Comparison of ENCODE assay signal across 8 cellular contexts in the genomic region with DNA sequence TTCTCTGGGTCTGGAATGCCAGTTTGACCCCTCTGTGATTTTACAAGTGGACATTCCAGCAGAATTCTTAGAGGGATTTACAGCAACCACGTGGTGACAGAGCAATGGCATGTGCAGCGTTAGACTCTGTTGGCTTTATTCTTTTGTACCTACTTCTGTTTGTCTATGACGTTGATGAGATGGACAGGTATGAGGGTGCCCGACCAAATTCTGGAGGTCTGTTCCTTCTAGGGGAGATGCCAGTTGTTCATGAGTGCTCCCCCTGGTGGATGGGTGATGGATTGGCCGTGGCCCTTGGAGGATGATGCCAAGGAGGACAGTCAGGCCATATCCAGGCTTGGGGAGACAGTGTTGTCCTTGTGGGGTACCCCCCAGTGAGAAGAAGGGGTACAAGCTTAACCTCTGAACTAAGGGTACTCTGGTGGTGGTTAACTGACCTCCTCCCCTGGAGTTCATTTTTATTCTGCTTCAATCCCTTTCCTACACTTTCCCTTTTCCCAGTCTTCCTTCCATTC.
DNase-seq lines count a peak whose midpoint lies in the region; ATAC-seq and TF ChIP-seq lines count a peak whose summit lies in the region.

No MANE protein-coding gene starts in this region.

- no peak overlapping the region for H4K8ac ChIP-seq in IMR-90 (ENCODE audit: low read depth in 2 of 2, low read length in 2 of 2)

- ATAC-seq in IMR-90 (ENCODE audit: low read depth) (no peak), GM18870 (IDR thresholded peaks at IDR 0.05; ENCODE audit: unreplicated experiment) (no peak), HG02981 (IDR thresholded peaks at IDR 0.05; ENCODE audit: unreplicated experiment) (no peak)

- H4K91ac ChIP-seq in IMR-90 (ENCODE audit: insufficient read depth, low read depth, low read length): no peak overlapping the region

- H2BK20ac ChIP-seq in IMR-90 (ENCODE audit: low read depth, low read length): no peak overlapping the region

- H3K36me3 ChIP-seq in IMR-90 (ENCODE audit: control insufficient read depth, insufficient read depth, low read length): peaks cover 7% of the 10 kb centered on the region
- H3K36me3 ChIP-seq in parathyroid adenoma (ENCODE audit: control insufficient read depth, insufficient read depth, low read length): no peaks in the 10 kb centered on the region

- dilution Hi-C loops in IMR-90 (cut with HindIII; ENCODE audit: low sequenced_read_pairs, unreplicated experiment): no loop called here

- H3K4me1 ChIP-seq in IMR-90 (ENCODE audit: control insufficient read depth, insufficient read depth, low read length): peaks cover 12% of the 10 kb centered on the region
- H3K4me1 ChIP-seq in parathyroid adenoma: peaks cover 17% of the 10 kb centered on the region

- H2AFZ ChIP-seq in IMR-90 (replicated peaks; ENCODE audit: low read length, poor library complexity) (no peak overlapping the region), parathyroid adenoma (no peak overlapping the region)

- H3K79me2 ChIP-seq in parathyroid adenoma: peaks cover 3% of the 10 kb centered on the region

- no peak overlapping the region for H2AK5ac ChIP-seq in IMR-90 (ENCODE audit: low read depth, low read length)

- peaks cover 10% of the 10 kb centered on the region; the same call in 1 of the 2 replicates for H3K9me1 ChIP-seq in IMR-90 (ENCODE audit: insufficient read depth, low read length)

- POLR2A ChIA-PET in IMR-90 (lab: Charles Lee; ENCODE audit: unreplicated experiment): no interaction called here

- peaks cover 65% of the 10 kb centered on the region for H4K20me1 ChIP-seq in IMR-90 (ENCODE audit: insufficient read depth, low read length)

- no peak overlapping the region for H4K5ac ChIP-seq in IMR-90 (ENCODE audit: low read depth, low read length)

- H3K9me3 ChIP-seq in IMR-90 (ENCODE audit: control insufficient read depth, insufficient read depth, low read length) (no peaks in the 10 kb centered on the region), parathyroid adenoma (ENCODE audit: control insufficient read depth, low read length) (no peaks in the 10 kb centered on the region)

- peak; percentile 35 for TF ChIP-seq CTCF in IMR-90 (conservative IDR thresholded peaks at IDR 0.05; ENCODE audit: low read depth, low read length)
- TF ChIP-seq CTCF in dorsolateral prefrontal cortex (IDR thresholded peaks at IDR 0.05 in 54 of 56, conservative IDR thresholded peaks at IDR 0.05 in 2 of 56; ENCODE audit: low read depth in 1 of 56, partially characterized antibody in 56 of 56): peak in 54 of 56 donors; percentile 16 to 62 (median 46)
- peak; percentile 38 for TF ChIP-seq CTCF in parathyroid adenoma (IDR thresholded peaks at IDR 0.05)

- H2AK9ac ChIP-seq in IMR-90 (replicated peaks; ENCODE audit: low read depth, low read length, poor library complexity): no peak overlapping the region

- no peak overlapping the region for H3K23ac ChIP-seq in IMR-90 (ENCODE audit: low read depth, low read length)

- no peak overlapping the region for H3K4me3 ChIP-seq in IMR-90 (ENCODE audit: insufficient read depth, low read depth, low read length)
- no peak overlapping the region for H3K4me3 ChIP-seq in dorsolateral prefrontal cortex
- H3K4me3 ChIP-seq in parathyroid adenoma (ENCODE audit: low read depth, low read length): no peak overlapping the region

- H3K4me2 ChIP-seq in IMR-90 (ENCODE audit: low read depth, low read length): no peak overlapping the region
- no peak overlapping the region for H3K4me2 ChIP-seq in parathyroid adenoma (ENCODE audit: low read length)

- in situ Hi-C loops in IMR-90 (cut with MboI; ENCODE audit: low sequenced_read_pairs): no loop called here

- H2BK5ac ChIP-seq in IMR-90 (ENCODE audit: low read depth, low read length, poor library complexity, severe bottlenecking): no peak overlapping the region

- H2BK15ac ChIP-seq in IMR-90 (ENCODE audit: low read depth, low read length): no peak overlapping the region

- H3K14ac ChIP-seq in IMR-90 (replicated peaks; ENCODE audit: low read depth, low read length): no peak overlapping the region

- 92% methylated on average over 2 of the region's 5 CpGs; no CpG with 5 or more reads in 1 of the 2 experiments for WGBS in IMR-90 (ENCODE audit: extremely low coverage in 2 of 2, insufficient read length in 1 of 2), 2 experiments

- H3K9ac ChIP-seq in IMR-90 (ENCODE audit: low read depth, low read length) (no peak overlapping the region), parathyroid adenoma (no peak overlapping the region)

- H3K27ac ChIP-seq in IMR-90 (ENCODE audit: insufficient read depth, low read length) (no peak overlapping the region), dorsolateral prefrontal cortex (no peak overlapping the region), parathyroid adenoma (no peak overlapping the region)

- no peak overlapping the region for H3K18ac ChIP-seq in IMR-90 (ENCODE audit: low read depth, low read length)

- no peak overlapping the region for H2BK120ac ChIP-seq in IMR-90 (ENCODE audit: low read depth, low read length)

- TF ChIP-seq RAD21 in IMR-90 (IDR thresholded peaks at IDR 0.05; ENCODE audit: low read length): no peak

- CTCF ChIA-PET in IMR-90 (lab: Yijun Ruan, JAX): interaction anchor here (0.6 kb wide), 1 partner anchor 82 kb away, joined by 3 read pairs; no protein-coding TSS in a partner anchor

- H3K4ac ChIP-seq in IMR-90 (ENCODE audit: low read depth, low read length): no peak overlapping the region

- no TSS peak for BruUV-seq in IMR-90 (replicated peaks; lab: Mats Ljungman, UMichigan)

- H3K27me3 ChIP-seq in IMR-90 (ENCODE audit: control insufficient read depth, insufficient read depth, low read length): no peaks in the 10 kb centered on the region
- H3K27me3 ChIP-seq in dorsolateral prefrontal cortex: no peaks in the 10 kb centered on the region
- no peaks in the 10 kb centered on the region for H3K27me3 ChIP-seq in parathyroid adenoma (ENCODE audit: control insufficient read depth, insufficient read depth, low read length)

- TF ChIP-seq POLR2A in IMR-90 (IDR thresholded peaks at IDR 0.05; ENCODE audit: low read depth, low read length): no peak

- peaks cover 34 to 71% of the 10 kb centered on the region in 2 experiments for H3K79me1 ChIP-seq in IMR-90 (ENCODE audit: low read depth in 1 of 2, low read length in 2 of 2)

- DNase-seq in D341Med (ENCODE audit: low spot score) (peak; percentile 60), IMR-90 (no peak), dorsolateral prefrontal cortex (no peak), inferior parietal cortex (ENCODE audit: extremely low spot score) (no peak)
- peak; percentile 58 to 67 for DNase-seq in activated CD4-positive, alpha-beta T cell treated with anti-CD3 and anti-CD28 coated beads for 4 hours

- intact Hi-C loops in IMR-90 (cut with micrococcal nuclease): no loop called here
- intact Hi-C loops in dorsolateral prefrontal cortex (cut with DNase I): no loop called here

- no peak overlapping the region for H3K56ac ChIP-seq in IMR-90 (ENCODE audit: extremely low read depth, insufficient read depth, low read length)

TF ChIP-seq in IMR-90, 13 proteins besides CTCF, POLR2A, EP300 and RAD21:
- TF ChIP-seq, protein P1, sequence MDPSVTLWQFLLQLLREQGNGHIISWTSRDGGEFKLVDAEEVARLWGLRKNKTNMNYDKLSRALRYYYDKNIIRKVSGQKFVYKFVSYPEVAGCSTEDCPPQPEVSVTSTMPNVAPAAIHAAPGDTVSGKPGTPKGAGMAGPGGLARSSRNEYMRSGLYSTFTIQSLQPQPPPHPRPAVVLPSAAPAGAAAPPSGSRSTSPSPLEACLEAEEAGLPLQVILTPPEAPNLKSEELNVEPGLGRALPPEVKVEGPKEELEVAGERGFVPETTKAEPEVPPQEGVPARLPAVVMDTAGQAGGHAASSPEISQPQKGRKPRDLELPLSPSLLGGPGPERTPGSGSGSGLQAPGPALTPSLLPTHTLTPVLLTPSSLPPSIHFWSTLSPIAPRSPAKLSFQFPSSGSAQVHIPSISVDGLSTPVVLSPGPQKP (IDR thresholded peaks at IDR 0.05; ENCODE audit: borderline replicate concordance, low read depth, low read length): no peak
- TF ChIP-seq RCOR1 (IDR thresholded peaks at IDR 0.05; ENCODE audit: insufficient replicate concordance, low read length) (no peak), NFE2L2 (IDR thresholded peaks at IDR 0.05; ENCODE audit: low read depth, low read length) (no peak), SMC3 (IDR thresholded peaks at IDR 0.05; ENCODE audit: low read depth, low read length) (peak; percentile 17; the same call in 1 of the 2 replicates), MAZ (IDR thresholded peaks at IDR 0.05; ENCODE audit: borderline replicate concordance, low read depth, low read length) (no peak)
TF ChIP-seq in IMR-90: peak in this region for 1.

Comparison
In these comparisons a context has a peak if more than half of its experiments do, and no peak if none do; other contexts are left out.
1. DNase-seq: peak in D341Med (single experiment) and activated CD4-positive, alpha-beta T cell treated with anti-CD3 and anti-CD28 coated beads for 4 hours (2 of 2); none in IMR-90 (single experiment), dorsolateral prefrontal cortex (0 of 10) and inferior parietal cortex (single experiment).
2. Peak in every context shown above with its lines, with median percentiles within 50 percentile points of each other: CTCF ChIP-seq.